Comparison of ENCODE assay signal across 20 cellular contexts in the genomic region with DNA sequence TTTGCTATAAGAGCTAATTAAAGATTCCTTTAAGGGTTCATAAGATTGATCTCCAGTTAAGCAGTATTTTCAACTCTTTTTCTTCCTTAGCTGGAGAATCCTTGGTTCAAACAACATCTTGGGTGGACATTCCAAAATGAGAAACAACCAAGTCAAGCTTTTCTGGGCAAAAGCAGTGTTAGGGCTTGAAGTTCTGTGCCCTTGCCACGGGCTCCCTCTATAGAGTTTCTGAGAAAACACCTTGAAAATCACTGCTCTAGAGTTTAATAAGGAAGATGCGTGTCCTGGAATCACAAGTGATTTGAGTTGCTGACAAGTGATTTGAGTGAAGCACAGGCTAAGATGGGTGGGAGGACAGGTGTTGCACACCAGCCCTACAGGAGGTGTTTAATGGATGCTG.
DNase-seq lines count a peak whose midpoint lies in the region; ATAC-seq and TF ChIP-seq lines count a peak whose summit lies in the region.
"Had no signal": no experiment of that assay in that cellular context is flagged by ENCODE, and none has a peak within 500 bp of the region (broad histone marks: within the 10 kb centered on the region; RNA-seq: fewer than 3 reads in every experiment).

No MANE protein-coding gene starts in this region.

- peak; percentile 48 for DNase-seq in NCI-H1105 treated with DMSO at 0.1 percent for 48 hours (lab: John Stamatoyannopoulos, UW)
- DNase-seq in NCI-H1105 (lab: John Stamatoyannopoulos, UW) = no peak
- DNase-seq in RWPE2 (ENCODE audit: low spot score) = no peak
- DNase-seq in kidney epithelial cell (ENCODE audit: low read depth) = no peak
- DNase-seq in uterus = no peak
- no peak for DNase-seq in WERI-Rb-1
- DNase-seq: activated B cell treated with CpG ODN at 0.5 μM for 24 hours; activated T-cell treated with anti-CD3 and anti-CD28 coated beads, Interleukin-2, amount 50 U/mL, for 48 hours; brain microvascular endothelial cell; CD4-positive, CD25-positive, alpha-beta regulatory T cell; dermis blood vessel endothelial cell; left ventricle myocardium superior; MV-4-11; retina; SHP77 had no signal

- H3K4me3 ChIP-seq in RWPE2 (ENCODE audit: severe bottlenecking) (no peak overlapping the region), kidney epithelial cell (ENCODE audit: low read depth, low read length) (no peak overlapping the region), uterus (no peak overlapping the region), WERI-Rb-1 (ENCODE audit: low read depth, low read length) (no peak overlapping the region)

- H3K4me1 ChIP-seq in RWPE2 (ENCODE audit: insufficient read depth, poor library complexity, severe bottlenecking) (no peaks in the 10 kb centered on the region), uterus (peaks cover 0 to 9% of the 10 kb centered on the region in 2 donors)

- intact Hi-C loops in uterus (cut with DNase I; ENCODE audit: low total_unique reads) = no loop called here

- H3K36me3 ChIP-seq in RWPE2 (ENCODE audit: low read depth) = no peaks in the 10 kb centered on the region
- H3K36me3 ChIP-seq in kidney epithelial cell (ENCODE audit: control insufficient read depth, insufficient read depth, low read length) = no peaks in the 10 kb centered on the region
- H3K36me3 ChIP-seq in uterus = no peaks in the 10 kb centered on the region
- H3K36me3 ChIP-seq in WERI-Rb-1 = no peaks in the 10 kb centered on the region
- H3K36me3 ChIP-seq: brain microvascular endothelial cell, neutrophil had no signal

- H3K9me3 ChIP-seq in RWPE2 (ENCODE audit: severe bottlenecking) (no peaks in the 10 kb centered on the region), uterus (no peaks in the 10 kb centered on the region), WERI-Rb-1 (ENCODE audit: severe bottlenecking) (no peaks in the 10 kb centered on the region)
- H3K9me3 ChIP-seq: neutrophil had no signal

- H3K27me3 ChIP-seq in RWPE2 (ENCODE audit: insufficient read depth, poor library complexity, severe bottlenecking) (no peaks in the 10 kb centered on the region), kidney epithelial cell (ENCODE audit: control insufficient read depth, insufficient read depth, low read length) (no peaks in the 10 kb centered on the region), uterus (no peaks in the 10 kb centered on the region), WERI-Rb-1 (ENCODE audit: insufficient read depth, low read depth, severe bottlenecking) (peaks cover 78% of the 10 kb centered on the region)
- H3K27me3 ChIP-seq: brain microvascular endothelial cell, neutrophil had no signal

- TF ChIP-seq CTCF in LNCAP (IDR thresholded peaks at IDR 0.05) = 0 out of 2 replicates have a peak, but pooled peaks have one; percentile 15
- TF ChIP-seq CTCF in RWPE2 (IDR thresholded peaks at IDR 0.05; ENCODE audit: poor library complexity, severe bottlenecking) = peak; percentile 65
- TF ChIP-seq CTCF in kidney epithelial cell (IDR thresholded peaks at IDR 0.05; ENCODE audit: insufficient read depth, low read length, poor library complexity, severe bottlenecking) = peak; percentile 5
- TF ChIP-seq CTCF in uterus (IDR thresholded peaks at IDR 0.05) = no peak
- TF ChIP-seq CTCF in WERI-Rb-1 (IDR thresholded peaks at IDR 0.05; ENCODE audit: low read depth, low read length) = no peak

- no peak for TF ChIP-seq POLR2A in uterus (IDR thresholded peaks at IDR 0.05)

- ATAC-seq in RWPE2 (ENCODE audit: low read depth) = peak; percentile 53
- no peak for ATAC-seq in GM21526 (IDR thresholded peaks at IDR 0.05; ENCODE audit: low FRiP score, unreplicated experiment)

- H3K27ac ChIP-seq in RWPE2 (ENCODE audit: poor library complexity, severe bottlenecking) (no peak overlapping the region), uterus (no peak overlapping the region), WERI-Rb-1 (no peak overlapping the region)
- H3K27ac ChIP-seq: 22Rv1, brain microvascular endothelial cell, epithelial cell of prostate, neutrophil had no signal

Comparison
In these comparisons a context has a peak if more than half of its experiments do, and no peak if none do; other contexts are left out.
1. CTCF ChIP-seq: peak in LNCAP (single experiment), RWPE2 (single experiment) and kidney epithelial cell (single experiment); none in uterus (0 of 4) and WERI-Rb-1 (single experiment).